8 cellular contexts compared by ENCODE assay signal in the genomic region with DNA sequence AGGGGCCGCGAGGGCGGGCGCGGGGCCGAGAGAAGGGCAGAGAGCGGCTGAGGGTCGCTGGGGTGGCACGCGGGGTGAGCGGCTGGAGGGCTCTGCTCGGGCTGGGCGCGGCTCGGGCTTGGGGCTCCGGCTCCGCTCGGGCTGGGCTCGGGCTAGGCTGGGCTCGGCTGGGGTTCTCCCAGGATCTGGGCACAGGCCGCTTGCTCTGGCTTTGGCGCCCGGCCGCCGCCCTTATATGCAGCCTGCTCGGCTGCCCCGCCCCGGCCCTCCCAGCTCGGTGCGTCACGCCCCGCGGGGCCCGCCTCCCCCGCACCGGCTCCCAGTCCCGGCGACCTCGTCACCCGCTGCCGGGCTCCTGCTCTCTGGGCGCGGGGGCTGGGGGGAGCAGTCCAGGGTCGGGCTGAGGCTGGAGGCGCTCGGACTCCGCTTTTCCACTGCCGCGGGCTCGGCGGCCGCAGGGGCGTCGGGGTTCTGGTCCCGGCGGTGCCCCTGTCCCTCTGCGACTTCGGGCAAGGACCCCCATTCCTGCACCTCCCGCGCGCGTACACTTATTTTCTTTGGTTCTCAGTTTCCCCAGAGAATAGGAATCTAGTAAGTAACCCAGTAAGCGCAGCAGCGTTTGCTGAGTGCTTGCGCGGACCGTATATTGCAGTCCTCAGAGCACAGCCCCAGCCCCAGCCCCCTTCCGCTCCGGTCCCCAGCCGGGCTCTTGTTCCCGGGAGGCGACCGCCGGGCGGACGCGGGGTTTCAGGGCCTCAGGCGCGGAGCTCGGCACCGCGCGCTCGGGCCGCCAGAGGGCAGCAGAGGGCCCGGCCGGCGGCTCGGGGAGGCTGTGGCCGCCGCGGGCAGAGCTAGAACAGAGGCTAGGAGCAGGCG. TPM values are rescaled to one million over a fixed set of nuclear protein-coding genes. Genes with fewer than 3 reads are reported as not detected.
DNase-seq lines count a peak whose midpoint lies in the region; ATAC-seq and TF ChIP-seq lines count a peak whose summit lies in the region.

A gene with protein sequence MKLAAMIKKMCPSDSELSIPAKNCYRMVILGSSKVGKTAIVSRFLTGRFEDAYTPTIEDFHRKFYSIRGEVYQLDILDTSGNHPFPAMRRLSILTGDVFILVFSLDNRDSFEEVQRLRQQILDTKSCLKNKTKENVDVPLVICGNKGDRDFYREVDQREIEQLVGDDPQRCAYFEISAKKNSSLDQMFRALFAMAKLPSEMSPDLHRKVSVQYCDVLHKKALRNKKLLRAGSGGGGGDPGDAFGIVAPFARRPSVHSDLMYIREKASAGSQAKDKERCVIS (minus strand): TSS at position 207 of the 876 bp plus-strand sequence. CDS start 214 bp downstream, outside the sequence.

- peak; percentile 82 for ATAC-seq in HG02759 (IDR thresholded peaks at IDR 0.05; ENCODE audit: unreplicated experiment)
- peak; percentile 75 for ATAC-seq in WTC11
- no peak for ATAC-seq in GM19452 (IDR thresholded peaks at IDR 0.05; ENCODE audit: unreplicated experiment)

- peak; percentile 59 to 83 for DNase-seq in NCI-H1930 (lab: John Stamatoyannopoulos, UW)
- peak; percentile 82 for DNase-seq in WTC11 (ENCODE audit: low spot score)
- peak; percentile 90 to 94 for DNase-seq in cardiac fibroblast (ENCODE audit: low read depth in 2 of 2)
- DNase-seq in islet precursor cell, result peak; percentile 95
- DNase-seq in stimulated activated CD4-positive, alpha-beta T cell treated with anti-CD3 and anti-CD28 coated beads, Interleukin-12 subunit alpha, Interleukin-12 subunit beta, amount 100 ng/mL, for 4 hours, result peak; percentile 77

- POLR2A ChIA-PET in WTC11 (lab: Charles Lee), result interaction anchor here (0.5 to 2.1 kb wide), 31 partner anchors 11 to 381 kb away, joined by 3 to 7 read pairs (median 3); a partner anchor contains a TSS

- no peak within 1 kb of the TSS for H3K27ac Mint-ChIP-seq in WTC11

- no peaks in the 10 kb centered on the region for H3K9me3 Mint-ChIP-seq in WTC11

- peaks cover 41% of the 10 kb centered on the region for H3K4me1 Mint-ChIP-seq in WTC11

- peak within 1 kb of the TSS; percentile 60 to 72 for H3K4me3 ChIP-seq in cardiac fibroblast (replicated peaks in 1 of 2; ENCODE audit: low read depth in 2 of 2, low read length in 2 of 2)

- TF ChIP-seq CTCF in WTC11 (IDR thresholded peaks at IDR 0.05), result peak; percentile 95
- peak; percentile 32 for TF ChIP-seq CTCF in cardiac fibroblast (IDR thresholded peaks at IDR 0.05; ENCODE audit: low read depth, low read length)

- CTCF ChIA-PET in WTC11 (lab: Charles Lee), result interaction anchor here (0.6 to 3.9 kb wide), 95 partner anchors 10 to 537 kb away, joined by 3 to 108 read pairs (median 5); a partner anchor contains a TSS

- H3K4me3 Mint-ChIP-seq in WTC11, result peak within 1 kb of the TSS; percentile 81

- TF ChIP-seq POLR2A in GM10847 (IDR thresholded peaks at IDR 0.05; ENCODE audit: extremely low read depth, insufficient read length), result peak; percentile 23

- H3K27me3 Mint-ChIP-seq in WTC11 (ENCODE audit: low read depth), result peaks cover 29% of the 10 kb centered on the region

- H3K36me3 Mint-ChIP-seq in WTC11, result peaks cover 6% of the 10 kb centered on the region

TF ChIP-seq in WTC11, 78 proteins besides CTCF, POLR2A, EP300 and RAD21 (continues in another document):
- TF ChIP-seq, protein P1, sequence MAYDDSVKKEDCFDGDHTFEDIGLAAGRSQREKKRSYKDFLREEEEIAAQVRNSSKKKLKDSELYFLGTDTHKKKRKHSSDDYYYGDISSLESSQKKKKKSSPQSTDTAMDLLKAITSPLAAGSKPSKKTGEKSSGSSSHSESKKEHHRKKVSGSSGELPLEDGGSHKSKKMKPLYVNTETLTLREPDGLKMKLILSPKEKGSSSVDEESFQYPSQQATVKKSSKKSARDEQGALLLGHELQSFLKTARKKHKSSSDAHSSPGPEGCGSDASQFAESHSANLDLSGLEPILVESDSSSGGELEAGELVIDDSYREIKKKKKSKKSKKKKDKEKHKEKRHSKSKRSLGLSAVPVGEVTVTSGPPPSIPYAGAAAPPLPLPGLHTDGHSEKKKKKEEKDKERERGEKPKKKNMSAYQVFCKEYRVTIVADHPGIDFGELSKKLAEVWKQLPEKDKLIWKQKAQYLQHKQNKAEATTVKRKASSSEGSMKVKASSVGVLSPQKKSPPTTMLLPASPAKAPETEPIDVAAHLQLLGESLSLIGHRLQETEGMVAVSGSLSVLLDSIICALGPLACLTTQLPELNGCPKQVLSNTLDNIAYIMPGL (CRISPR knock-in tag; IDR thresholded peaks at IDR 0.05), result 0 out of 2 replicates have a peak, but pooled peaks have one; percentile 61
- TF ChIP-seq EMX1 (CRISPR knock-in tag; IDR thresholded peaks at IDR 0.05), result no peak
- peak; percentile 69 for TF ChIP-seq NFE2L1 (CRISPR knock-in tag; IDR thresholded peaks at IDR 0.05)
- TF ChIP-seq, protein P2, sequence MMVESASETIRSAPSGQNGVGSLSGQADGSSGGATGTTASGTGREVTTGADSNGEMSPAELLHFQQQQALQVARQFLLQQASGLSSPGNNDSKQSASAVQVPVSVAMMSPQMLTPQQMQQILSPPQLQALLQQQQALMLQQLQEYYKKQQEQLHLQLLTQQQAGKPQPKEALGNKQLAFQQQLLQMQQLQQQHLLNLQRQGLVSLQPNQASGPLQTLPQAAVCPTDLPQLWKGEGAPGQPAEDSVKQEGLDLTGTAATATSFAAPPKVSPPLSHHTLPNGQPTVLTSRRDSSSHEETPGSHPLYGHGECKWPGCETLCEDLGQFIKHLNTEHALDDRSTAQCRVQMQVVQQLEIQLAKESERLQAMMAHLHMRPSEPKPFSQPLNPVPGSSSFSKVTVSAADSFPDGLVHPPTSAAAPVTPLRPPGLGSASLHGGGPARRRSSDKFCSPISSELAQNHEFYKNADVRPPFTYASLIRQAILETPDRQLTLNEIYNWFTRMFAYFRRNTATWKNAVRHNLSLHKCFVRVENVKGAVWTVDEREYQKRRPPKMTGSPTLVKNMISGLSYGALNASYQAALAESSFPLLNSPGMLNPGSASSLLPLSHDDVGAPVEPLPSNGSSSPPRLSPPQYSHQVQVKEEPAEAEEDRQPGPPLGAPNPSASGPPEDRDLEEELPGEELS (CRISPR knock-in tag; IDR thresholded peaks at IDR 0.05), result peak; percentile 6; the same call in 1 of the 2 replicates
- TF ChIP-seq FOXK1 (CRISPR knock-in tag; IDR thresholded peaks at IDR 0.05), result no peak
- TF ChIP-seq SP1 (CRISPR knock-in tag; conservative IDR thresholded peaks at IDR 0.05), result peak; percentile 61; the same call in 1 of the 2 replicates
- TF ChIP-seq CBFB (CRISPR knock-in tag; IDR thresholded peaks at IDR 0.05; ENCODE audit: low read depth), result peak; percentile 89; the same call in 1 of the 2 replicates
- TF ChIP-seq, protein P3, sequence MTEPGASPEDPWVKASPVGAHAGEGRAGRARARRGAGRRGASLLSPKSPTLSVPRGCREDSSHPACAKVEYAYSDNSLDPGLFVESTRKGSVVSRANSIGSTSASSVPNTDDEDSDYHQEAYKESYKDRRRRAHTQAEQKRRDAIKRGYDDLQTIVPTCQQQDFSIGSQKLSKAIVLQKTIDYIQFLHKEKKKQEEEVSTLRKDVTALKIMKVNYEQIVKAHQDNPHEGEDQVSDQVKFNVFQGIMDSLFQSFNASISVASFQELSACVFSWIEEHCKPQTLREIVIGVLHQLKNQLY (CRISPR knock-in tag; IDR thresholded peaks at IDR 0.05), result no peak
- TF ChIP-seq, protein P4, sequence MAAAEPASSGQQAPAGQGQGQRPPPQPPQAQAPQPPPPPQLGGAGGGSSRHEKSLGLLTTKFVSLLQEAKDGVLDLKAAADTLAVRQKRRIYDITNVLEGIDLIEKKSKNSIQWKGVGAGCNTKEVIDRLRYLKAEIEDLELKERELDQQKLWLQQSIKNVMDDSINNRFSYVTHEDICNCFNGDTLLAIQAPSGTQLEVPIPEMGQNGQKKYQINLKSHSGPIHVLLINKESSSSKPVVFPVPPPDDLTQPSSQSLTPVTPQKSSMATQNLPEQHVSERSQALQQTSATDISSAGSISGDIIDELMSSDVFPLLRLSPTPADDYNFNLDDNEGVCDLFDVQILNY (CRISPR knock-in tag; IDR thresholded peaks at IDR 0.05), result no peak
- TF ChIP-seq TP53 (CRISPR knock-in tag; IDR thresholded peaks at IDR 0.05), result peak; percentile 5; the same call in 1 of the 2 replicates
- no peak for TF ChIP-seq PRRX2 (CRISPR knock-in tag; IDR thresholded peaks at IDR 0.05)
- no peak for TF ChIP-seq HMGA2 (CRISPR knock-in tag; IDR thresholded peaks at IDR 0.05)
- TF ChIP-seq JAZF1 (CRISPR knock-in tag; IDR thresholded peaks at IDR 0.05), result no peak
- no peak for TF ChIP-seq ESRRA (CRISPR knock-in tag; IDR thresholded peaks at IDR 0.05; ENCODE audit: borderline replicate concordance)
- no peak for TF ChIP-seq OVOL2 (CRISPR knock-in tag; IDR thresholded peaks at IDR 0.05; ENCODE audit: borderline replicate concordance)
- TF ChIP-seq ZNF416 (CRISPR knock-in tag; IDR thresholded peaks at IDR 0.05), result no peak; the same call in 1 of the 2 replicates
- TF ChIP-seq SOX15 (CRISPR knock-in tag; IDR thresholded peaks at IDR 0.05), result no peak
- TF ChIP-seq GTF2I (CRISPR knock-in tag; conservative IDR thresholded peaks at IDR 0.05), result no peak
- TF ChIP-seq ZNF317 (CRISPR knock-in tag; IDR thresholded peaks at IDR 0.05; ENCODE audit: borderline replicate concordance, low read depth), result no peak
- TF ChIP-seq TEAD4 (CRISPR knock-in tag; IDR thresholded peaks at IDR 0.05), result no peak
- TF ChIP-seq ZNF671 (CRISPR knock-in tag; IDR thresholded peaks at IDR 0.05), result no peak
- TF ChIP-seq GRHL2 (CRISPR knock-in tag; IDR thresholded peaks at IDR 0.05; ENCODE audit: insufficient replicate concordance, severe bottlenecking), result no peak
- 0 out of 2 replicates have a peak, but pooled peaks have one; percentile 34 for TF ChIP-seq ZBTB21 (CRISPR knock-in tag; IDR thresholded peaks at IDR 0.05; ENCODE audit: borderline replicate concordance)
- TF ChIP-seq, protein P5, sequence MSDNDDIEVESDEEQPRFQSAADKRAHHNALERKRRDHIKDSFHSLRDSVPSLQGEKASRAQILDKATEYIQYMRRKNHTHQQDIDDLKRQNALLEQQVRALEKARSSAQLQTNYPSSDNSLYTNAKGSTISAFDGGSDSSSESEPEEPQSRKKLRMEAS (CRISPR knock-in tag; IDR thresholded peaks at IDR 0.05), result peak; percentile 14
- TF ChIP-seq TCF7 (CRISPR knock-in tag; IDR thresholded peaks at IDR 0.05; ENCODE audit: low read depth), result 0 out of 2 replicates have a peak, but pooled peaks have one; percentile 77
- TF ChIP-seq, protein P6, sequence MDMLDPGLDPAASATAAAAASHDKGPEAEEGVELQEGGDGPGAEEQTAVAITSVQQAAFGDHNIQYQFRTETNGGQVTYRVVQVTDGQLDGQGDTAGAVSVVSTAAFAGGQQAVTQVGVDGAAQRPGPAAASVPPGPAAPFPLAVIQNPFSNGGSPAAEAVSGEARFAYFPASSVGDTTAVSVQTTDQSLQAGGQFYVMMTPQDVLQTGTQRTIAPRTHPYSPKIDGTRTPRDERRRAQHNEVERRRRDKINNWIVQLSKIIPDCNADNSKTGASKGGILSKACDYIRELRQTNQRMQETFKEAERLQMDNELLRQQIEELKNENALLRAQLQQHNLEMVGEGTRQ (CRISPR knock-in tag; IDR thresholded peaks at IDR 0.05), result 0 out of 2 replicates have a peak, but pooled peaks have one; percentile 11

RNA-seq across cellular contexts. Expression of the gene that starts here (rescaled TPM):
- total RNA-seq in WTC11 (2021), result 5.1 to 5.3 TPM (median 5.2 TPM) in 3 replicates
